In the genomic region with DNA sequence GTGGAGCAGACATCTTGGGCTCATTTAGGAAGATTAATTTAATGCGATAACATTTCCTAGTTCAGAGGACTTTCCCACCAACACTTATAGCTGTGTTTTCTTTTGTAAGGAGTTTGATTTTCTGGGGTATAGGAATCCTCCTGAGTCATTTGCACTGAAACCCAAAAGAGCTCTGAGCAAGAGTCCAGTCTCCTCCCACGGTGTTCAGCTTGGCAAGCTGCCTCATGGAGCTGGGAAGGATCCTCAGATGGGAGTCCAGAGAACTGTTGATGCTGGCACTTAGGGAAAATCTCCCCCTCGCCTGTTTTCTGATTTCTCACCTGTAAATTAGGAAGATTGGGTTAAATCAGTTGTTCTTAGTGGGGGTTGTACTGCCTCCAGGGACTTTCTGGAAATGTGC, we compare ENCODE assay signal across 14 cellular contexts.
A peak's percentile ranks its signal among the peaks of the same experiment; 100 is the strongest.
DNase-seq lines count a peak whose midpoint lies in the region; TF ChIP-seq lines count a peak whose summit lies in the region.
"Had no signal": no experiment of that assay in that cellular context is flagged by ENCODE, and none has a peak within 500 bp of the region (broad histone marks: within the 10 kb centered on the region; RNA-seq: fewer than 3 reads in every experiment).

No MANE protein-coding gene starts in this region.

- DNase-seq in HFF-Myc (ENCODE audit: extremely low read depth, low read depth), result peak; percentile 11
- peak; percentile 9 for DNase-seq in MCF 10A (ENCODE audit: unreplicated experiment)
- DNase-seq in mesenchymal stem cell, result no peak
- DNase-seq in thyroid gland, result peak; percentile 26 to 43
- no peak for DNase-seq in NAMALWA (ENCODE audit: low spot score)
- no peak for DNase-seq in testis
- no peak for DNase-seq in NCI-H524 treated with DMSO at 0.1 percent for 48 hours (lab: John Stamatoyannopoulos, UW)
- DNase-seq: DMS 273 treated with DMSO at 0.1 percent for 48 hours, MM.1S, NCI-H1105 treated with DMSO at 0.1 percent for 48 hours, NCI-H187, NCI-H2171 treated with DMSO at 0.1 percent for 48 hours, NCI-H510A treated with DMSO at 0.1 percent for 48 hours had no signal

- H3K4me3 Mint-ChIP-seq in MCF 10A (ENCODE audit: unreplicated experiment), result no peak overlapping the region

- no peak overlapping the region for H2BK12ac ChIP-seq in mesenchymal stem cell (ENCODE audit: low read length in 2 of 2)

- H4K91ac ChIP-seq in mesenchymal stem cell (ENCODE audit: low read length), result no peak overlapping the region

- H3K4me3 ChIP-seq in HFF-Myc (replicated peaks; ENCODE audit: low read depth, low read length) (no peak overlapping the region), mesenchymal stem cell (ENCODE audit: insufficient read depth in 1 of 2, low read depth in 1 of 2, low read length in 2 of 2) (no peak overlapping the region), thyroid gland (replicated peaks in 1 of 3) (no peak overlapping the region), testis (no peak overlapping the region)
- H3K4me3 ChIP-seq: SK-N-MC had no signal

- no peak for TF ChIP-seq POLR2A in thyroid gland (IDR thresholded peaks at IDR 0.05)
- no peak for TF ChIP-seq POLR2A in testis (IDR thresholded peaks at IDR 0.05)

- no peaks in the 10 kb centered on the region for H3K27me3 ChIP-seq in mesenchymal stem cell (ENCODE audit: control insufficient read depth in 1 of 2, insufficient read depth in 1 of 2, low read length in 2 of 2)
- no peaks in the 10 kb centered on the region for H3K27me3 ChIP-seq in thyroid gland
- no peaks in the 10 kb centered on the region for H3K27me3 ChIP-seq in testis

- H3K36me3 ChIP-seq in mesenchymal stem cell (ENCODE audit: control insufficient read depth in 1 of 2, insufficient read depth in 2 of 2, low read depth in 1 of 2, low read length in 2 of 2), result no peaks in the 10 kb centered on the region
- no peaks in the 10 kb centered on the region for H3K36me3 ChIP-seq in thyroid gland
- H3K36me3 ChIP-seq in testis (ENCODE audit: low read depth, missing control alignments), result no peaks in the 10 kb centered on the region

- no peaks in the 10 kb centered on the region for H3K36me3 Mint-ChIP-seq in MCF 10A (ENCODE audit: insufficient read depth, unreplicated experiment)

- CTCF ChIA-PET in MCF 10A (lab: Yijun Ruan, JAX), result no interaction called here

- H3K4me2 ChIP-seq in mesenchymal stem cell (ENCODE audit: low read length, poor library complexity, severe bottlenecking), result no peak overlapping the region

- H3K27ac Mint-ChIP-seq in MCF 10A (ENCODE audit: low read depth, unreplicated experiment), result no peak overlapping the region

- H3K14ac ChIP-seq in mesenchymal stem cell (ENCODE audit: low read length in 2 of 2), result no peak overlapping the region

- no peak overlapping the region for H2AK5ac ChIP-seq in mesenchymal stem cell (ENCODE audit: low read length, severe bottlenecking)

- H2BK5ac ChIP-seq in mesenchymal stem cell (ENCODE audit: low read depth, low read length, poor library complexity, severe bottlenecking), result no peak overlapping the region

- H3K27me3 Mint-ChIP-seq in MCF 10A (ENCODE audit: insufficient read depth, unreplicated experiment), result no peaks in the 10 kb centered on the region

- no peak overlapping the region for H2AFZ ChIP-seq in mesenchymal stem cell (ENCODE audit: low read depth, low read length)

- H3K4me1 ChIP-seq in mesenchymal stem cell (ENCODE audit: control insufficient read depth, insufficient read depth, low read depth, low read length) (no peaks in the 10 kb centered on the region), thyroid gland (peaks cover 0 to 6% of the 10 kb centered on the region in 2 donors), testis (no peaks in the 10 kb centered on the region)

- H3K9me3 ChIP-seq in mesenchymal stem cell (ENCODE audit: control insufficient read depth, low read length) (no peaks in the 10 kb centered on the region), thyroid gland (no peaks in the 10 kb centered on the region), testis (no peaks in the 10 kb centered on the region)

- H2BK120ac ChIP-seq in mesenchymal stem cell (ENCODE audit: low read depth, low read length), result no peak overlapping the region

- H3K79me1 ChIP-seq in mesenchymal stem cell (replicated peaks; ENCODE audit: low read length, poor library complexity, severe bottlenecking), result no peaks in the 10 kb centered on the region

- intact Hi-C loops in MCF 10A (cut with micrococcal nuclease) (no loop called here), thyroid gland (cut with DNase I) (no loop called here), testis (cut with DNase I; ENCODE audit: low total_unique reads) (no loop called here)

- 58% methylated on average over 2 of the region's 3 CpGs for WGBS in mesenchymal stem cell
- 49 to 53% methylated on average over 3 of the region's 3 CpGs for WGBS in thyroid gland, 2 donors
- 46 to 47% methylated on average over 3 of the region's 3 CpGs for WGBS in testis, 2 donors

- H3K23ac ChIP-seq in mesenchymal stem cell (ENCODE audit: low read length in 2 of 2), result no peak overlapping the region

- H3K18ac ChIP-seq in mesenchymal stem cell (ENCODE audit: low read depth in 1 of 2, low read length in 2 of 2), result no peak overlapping the region

- no TSS peak for BruUV-seq in MCF 10A (replicated peaks; lab: Mats Ljungman, UMichigan)

- no peak overlapping the region for H2BK15ac ChIP-seq in mesenchymal stem cell (ENCODE audit: low read depth, poor library complexity, severe bottlenecking)

- peak overlapping the region; percentile 5 for H3K9ac ChIP-seq in mesenchymal stem cell (ENCODE audit: low read length)

- H3K27ac ChIP-seq in mesenchymal stem cell (ENCODE audit: low read length, poor library complexity, severe bottlenecking) (no peak overlapping the region), thyroid gland (no peak overlapping the region), testis (no peak overlapping the region)
- H3K27ac ChIP-seq: SK-N-MC had no signal

- TF ChIP-seq CTCF in HFF-Myc (IDR thresholded peaks at IDR 0.05; ENCODE audit: low read depth, low read length, missing control alignments), result no peak
- TF ChIP-seq CTCF in MCF 10A (IDR thresholded peaks at IDR 0.05; ENCODE audit: unreplicated experiment), result no peak
- no peak for TF ChIP-seq CTCF in thyroid gland (IDR thresholded peaks at IDR 0.05)
- TF ChIP-seq CTCF in testis (IDR thresholded peaks at IDR 0.05), result no peak

- H3K4me1 Mint-ChIP-seq in MCF 10A (ENCODE audit: insufficient read depth, unreplicated experiment), result no peaks in the 10 kb centered on the region

- H4K8ac ChIP-seq in mesenchymal stem cell (ENCODE audit: low read length), result no peak overlapping the region

- POLR2A ChIA-PET in MCF 10A (lab: Yijun Ruan, JAX), result no interaction called here

- no peak overlapping the region for H3K4ac ChIP-seq in mesenchymal stem cell (ENCODE audit: low read depth in 1 of 2, low read length in 2 of 2)

- H3K9me3 Mint-ChIP-seq in MCF 10A (ENCODE audit: unreplicated experiment), result peaks cover 10% of the 10 kb centered on the region

Comparison
In these comparisons a context has a peak if more than half of its experiments do, and no peak if none do; other contexts are left out.
1. DNase-seq: peak in HFF-Myc (single experiment), MCF 10A (single experiment) and thyroid gland (2 of 2); none in mesenchymal stem cell (single experiment), NAMALWA (single experiment), testis (single experiment) and NCI-H524 treated with DMSO at 0.1 percent for 48 hours (single experiment).